ENCODE assay signal across 20 cellular contexts in the genomic region with DNA sequence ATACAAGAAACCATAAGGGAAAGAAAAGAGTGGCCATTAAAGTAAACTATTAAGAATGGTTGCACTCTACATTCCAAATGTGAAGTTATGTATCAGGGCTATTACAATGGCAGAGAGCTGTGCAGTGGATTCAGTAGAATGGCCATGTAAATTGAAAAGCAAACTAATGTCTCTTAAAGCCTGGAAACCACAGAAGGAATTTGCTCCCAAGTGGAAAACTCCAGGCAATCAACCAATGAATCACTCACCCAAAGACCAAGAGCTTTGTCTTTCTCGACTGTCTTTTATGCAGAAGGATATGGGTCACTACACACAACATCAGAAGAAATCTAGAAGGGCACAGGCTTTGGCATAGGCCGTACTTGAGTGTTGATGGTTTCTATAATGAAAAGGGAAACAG.
DNase-seq lines count a peak whose midpoint lies in the region; ATAC-seq, FAIRE-seq and TF ChIP-seq lines count a peak whose summit lies in the region.
"Had no signal": no experiment of that assay in that cellular context is flagged by ENCODE, and none has a peak within 500 bp of the region (broad histone marks: within the 10 kb centered on the region; RNA-seq: fewer than 3 reads in every experiment).

No MANE protein-coding gene starts in this region.

- no peak overlapping the region for H3K4me3 ChIP-seq in adipocyte (ENCODE audit: low read length)
- H3K4me3 ChIP-seq: A549, esophagus muscularis mucosa, lower lobe of right lung, right atrium auricular region, thoracic aorta had no signal

- ATAC-seq in HG02678 (IDR thresholded peaks at IDR 0.05; ENCODE audit: unreplicated experiment) (no peak), left cardiac atrium (no peak), HG03460 (IDR thresholded peaks at IDR 0.05; ENCODE audit: unreplicated experiment) (no peak)
- ATAC-seq: lower lobe of right lung; natural killer cell treated with Interleukin-12 subunit alpha and Interleukin-12 subunit beta and Interleukin-15 and Interleukin-18, amount 100 ng/mL, for 72 hours had no signal

- DNase-seq in A172 (ENCODE audit: low spot score) (peak; percentile 63), H54 (ENCODE audit: insufficient read length, low spot score) (peak; percentile 35), adipocyte (ENCODE audit: low read depth) (peak; percentile 47), glomerular visceral epithelial cell (ENCODE audit: extremely low spot score) (peak; percentile 92), T-helper 9 cell (no peak), left cardiac atrium (no peak)
- DNase-seq: activated CD4-positive, alpha-beta T cell treated with anti-CD3 and anti-CD28 coated beads, Interleukin-2, amount 50 U/mL, for 4 hours; amygdala; Caco-2; cortex of kidney; lower lobe of right lung; NCI-H1092; SHP77 treated with DMSO at 0.1 percent for 48 hours had no signal

- H3K36me3 ChIP-seq in adipocyte (ENCODE audit: control insufficient read depth, insufficient read depth, low read length, severe bottlenecking), result peaks cover 2% of the 10 kb centered on the region
- H3K36me3 ChIP-seq: esophagus muscularis mucosa, lower lobe of right lung, right atrium auricular region, thoracic aorta had no signal

- H3K27me3 ChIP-seq in adipocyte (replicated peaks; ENCODE audit: control insufficient read depth, insufficient read depth, low read length), result no peaks in the 10 kb centered on the region
- H3K27me3 ChIP-seq: esophagus muscularis mucosa, right atrium auricular region had no signal

- no peak for TF ChIP-seq POLR2A in H54 (IDR thresholded peaks at IDR 0.05; ENCODE audit: low read depth, low read length)

- peak; percentile 95 for FAIRE-seq in H54 (lab: Jason Lieb, UNC)
- FAIRE-seq: A549 had no signal

- intact Hi-C loops in left cardiac atrium (cut with DNase I), result no loop called here

- H3K4me1 ChIP-seq in adipocyte (ENCODE audit: control insufficient read depth, insufficient read depth, low read length), result peaks cover 34% of the 10 kb centered on the region
- H3K4me1 ChIP-seq: Caco-2, esophagus muscularis mucosa, lower lobe of right lung, right atrium auricular region had no signal

- no peaks in the 10 kb centered on the region for H3K9me3 ChIP-seq in adipocyte (ENCODE audit: control insufficient read depth, low read length)
- H3K9me3 ChIP-seq: A549, Caco-2, esophagus muscularis mucosa, lower lobe of right lung, right atrium auricular region, thoracic aorta had no signal

- H3K9ac ChIP-seq in adipocyte (ENCODE audit: low read length), result no peak overlapping the region

Comparison
In these comparisons a context has a peak if more than half of its experiments do, and no peak if none do; other contexts are left out.
1. DNase-seq: peak in A172 (single experiment), H54 (single experiment), adipocyte (single experiment) and glomerular visceral epithelial cell (single experiment); none in T-helper 9 cell (single experiment) and left cardiac atrium (single experiment).